22 cellular contexts compared by ENCODE assay signal in genomic region chr10:43176271-43176670, GRCh38.
"Had no signal": no experiment of that assay in that cellular context is flagged by ENCODE, and none has a peak within 500 bp of the region (broad histone marks: within the 10 kb centered on the region; RNA-seq: fewer than 3 reads in every experiment).

No MANE protein-coding gene starts in this region.

- H3K4me3 ChIP-seq: esophagus muscularis mucosa, gastrocnemius medialis, heart right ventricle, mucosa of descending colon, ovary, stomach, thoracic aorta, transverse colon had no signal

- DNase-seq: effector memory CD4-positive, alpha-beta T cell; gastrocnemius medialis; heart right ventricle; hypothalamus; kidney; mammary epithelial cell; mucosa of descending colon; naive thymus-derived CD8-positive, alpha-beta T cell; nucleus accumbens; ovary; right cardiac atrium; stimulated activated CD4-positive, alpha-beta T cell treated with anti-CD3 and anti-CD28 coated beads, Interleukin-12 subunit alpha, Interleukin-12 subunit beta, amount 100 ng/mL, for 4 hours; stimulated activated naive CD4-positive, alpha-beta T cell; stomach; substantia nigra; transverse colon had no signal

- H3K4me1 ChIP-seq: gastrocnemius medialis had no signal

- H3K27ac ChIP-seq: esophagus muscularis mucosa, gastrocnemius medialis, heart right ventricle, ovary, stomach, thoracic aorta, transverse colon had no signal

- ATAC-seq: gastrocnemius medialis; heart right ventricle; left lobe of liver; naive thymus-derived CD8-positive, alpha-beta T cell; right cardiac atrium had no signal

- H3K4me3 Mint-ChIP-seq: naive thymus-derived CD8-positive, alpha-beta T cell; neural crest cell had no signal

- H3K27me3 Mint-ChIP-seq: naive thymus-derived CD8-positive, alpha-beta T cell had no signal

- H3K36me3 ChIP-seq: ovary had no signal

- H3K27me3 ChIP-seq: esophagus muscularis mucosa, gastrocnemius medialis, heart right ventricle, ovary, stomach, transverse colon had no signal

- FAIRE-seq: endometrium, kidney, small intestine had no signal

- H3K9me3 ChIP-seq: gastrocnemius medialis, ovary, stomach, thoracic aorta, transverse colon had no signal
